In the genomic region with DNA sequence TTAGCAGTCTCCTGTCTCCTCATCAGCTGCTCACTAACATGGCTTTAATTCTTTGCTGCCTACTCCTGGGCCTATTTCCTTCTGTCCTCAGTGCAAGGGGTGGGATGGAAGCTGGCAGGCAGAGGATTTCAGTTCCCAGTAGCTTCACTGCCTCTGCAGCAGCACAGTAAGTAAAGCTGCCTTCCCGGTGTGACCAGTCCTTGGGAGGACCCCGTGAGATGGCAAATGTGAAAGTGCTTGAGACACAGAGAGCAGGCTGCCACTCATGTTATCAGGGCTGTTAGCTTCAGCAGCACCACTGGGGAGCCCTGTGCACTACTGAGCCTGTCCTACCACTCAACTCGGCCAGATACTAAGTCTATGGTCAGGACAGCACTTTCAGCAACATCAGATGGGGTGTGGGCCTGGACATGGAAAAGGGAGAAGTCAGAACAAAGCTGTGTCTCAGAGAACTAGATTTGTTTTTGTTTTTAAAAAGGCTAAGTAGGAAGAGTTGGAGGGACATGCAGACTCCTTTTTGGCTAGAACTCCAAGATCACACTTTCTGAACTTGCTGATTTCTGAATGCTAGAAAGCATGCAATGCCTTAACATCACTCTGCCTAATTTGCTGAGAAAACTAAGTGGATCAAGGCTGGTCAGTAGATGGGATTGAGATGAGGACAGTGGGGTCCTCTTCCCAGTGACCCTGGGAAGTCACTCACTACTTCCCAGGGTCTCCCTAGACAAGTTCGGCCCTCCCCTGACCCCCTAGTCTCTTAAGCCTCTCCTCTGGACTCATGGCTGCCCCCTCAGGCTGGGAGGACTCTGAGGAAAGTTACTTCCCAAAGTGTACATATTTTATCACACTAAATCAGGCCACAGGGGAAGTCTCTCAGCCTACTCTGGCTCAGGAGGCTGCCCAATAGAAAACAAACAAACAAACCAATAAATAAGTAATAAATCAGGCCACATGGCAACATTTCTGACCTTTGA, we compare ENCODE assay signal across 8 cellular contexts. TPM values are rescaled to one million over a fixed set of nuclear protein-coding genes. Genes with fewer than 3 reads are reported as not detected.
A peak's percentile ranks its signal among the peaks of the same experiment; 100 is the strongest.
DNase-seq lines count a peak whose midpoint lies in the region; ATAC-seq and TF ChIP-seq lines count a peak whose summit lies in the region.

No MANE protein-coding gene starts in this region.

- H3K4me1 Mint-ChIP-seq in activated naive CD4-positive, alpha-beta T cell treated with anti-CD3 and anti-CD28 coated beads, Interleukin-2, amount 10 ng/mL, durations not matched to agents 7 days and 5 days, result peaks cover 28% of the 10 kb centered on the region

- CTCF ChIA-PET in AG04450 (lab: Charles Lee), result interaction anchor here (0.6 to 1.5 kb wide), 3 partner anchors 12 to 65 kb away, joined by 3 to 8 read pairs (median 3); partner anchors contain the start of gene LRRC59
- CTCF ChIA-PET in activated naive CD4-positive, alpha-beta T cell treated with anti-CD3 and anti-CD28 coated beads, Interleukin-2, amount 10 ng/mL, durations not matched to agents 7 days and 5 days (lab: Charles Lee), result interaction anchor here (2.2 to 2.4 kb wide), 2 partner anchors 30 to 51 kb away, joined by 14 to 15 read pairs; partner anchors contain the start of genes LRRC59 and RSAD1

- peak; percentile 9 for TF ChIP-seq POLR2A in GM19099 (IDR thresholded peaks at IDR 0.05; ENCODE audit: extremely low read depth, insufficient read length, low read depth)

- no peaks in the 10 kb centered on the region for H3K36me3 ChIP-seq in psoas muscle (ENCODE audit: insufficient read depth in 1 of 2, low read depth in 1 of 2)

- H3K9me3 Mint-ChIP-seq in activated naive CD4-positive, alpha-beta T cell treated with anti-CD3 and anti-CD28 coated beads, Interleukin-2, amount 10 ng/mL, durations not matched to agents 7 days and 5 days, result no peaks in the 10 kb centered on the region

- peaks cover 40% of the 10 kb centered on the region for H3K4me1 ChIP-seq in psoas muscle

- no peak for TF ChIP-seq CTCF in AG04450 (IDR thresholded peaks at IDR 0.05; ENCODE audit: low read depth, low read length)
- TF ChIP-seq CTCF in psoas muscle (IDR thresholded peaks at IDR 0.05), result no peak

- H3K27me3 ChIP-seq in AG04450 (ENCODE audit: control insufficient read depth, insufficient read depth, low read length) (no peaks in the 10 kb centered on the region), psoas muscle (ENCODE audit: insufficient read depth in 3 of 3, low read length in 2 of 3) (no peaks in the 10 kb centered on the region)

- peaks cover 1% of the 10 kb centered on the region for H3K36me3 Mint-ChIP-seq in activated naive CD4-positive, alpha-beta T cell treated with anti-CD3 and anti-CD28 coated beads, Interleukin-2, amount 10 ng/mL, durations not matched to agents 7 days and 5 days

- ATAC-seq in left cardiac atrium (peak; percentile 39 to 62), psoas muscle (peak; percentile 20 to 55 (median 44)), GM19452 (IDR thresholded peaks at IDR 0.05; ENCODE audit: unreplicated experiment) (no peak)

- DNase-seq in AG04450 (ENCODE audit: low read depth, low spot score), result no peak
- DNase-seq in NCI-H69 (lab: John Stamatoyannopoulos, UW), result peak; percentile 59
- peak; percentile 47 for DNase-seq in activated naive CD4-positive, alpha-beta T cell treated with anti-CD3 and anti-CD28 coated beads, Interleukin-2, amount 10 ng/mL, durations not matched to agents 7 days and 5 days
- peak; percentile 35 for DNase-seq in left cardiac atrium
- DNase-seq in psoas muscle, result peak in 1 of 2 donors; percentile 27
- DNase-seq in NCI-H2227 treated with DMSO at 0.1 percent for 48 hours (lab: John Stamatoyannopoulos, UW), result no peak

- H3K27ac ChIP-seq in AG04450 (ENCODE audit: low read depth, low read length), result peak overlapping the region; percentile 68
- H3K27ac ChIP-seq in psoas muscle, result peak overlapping the region; percentile 83

- peak overlapping the region; percentile 78 for H3K4me3 Mint-ChIP-seq in activated naive CD4-positive, alpha-beta T cell treated with anti-CD3 and anti-CD28 coated beads, Interleukin-2, amount 10 ng/mL, durations not matched to agents 7 days and 5 days

- H3K4me3 ChIP-seq in AG04450 (ENCODE audit: low read depth, low read length) (peak overlapping the region; percentile 73), psoas muscle (peak overlapping the region; percentile 86)

- no peaks in the 10 kb centered on the region for H3K27me3 Mint-ChIP-seq in activated naive CD4-positive, alpha-beta T cell treated with anti-CD3 and anti-CD28 coated beads, Interleukin-2, amount 10 ng/mL, durations not matched to agents 7 days and 5 days

- 13 to 21% (median 20%) methylated on average over 4 of the region's 4 CpGs for WGBS in psoas muscle, 3 donors

- POLR2A ChIA-PET in AG04450 (lab: Yijun Ruan, JAX), result interaction anchor here (0.9 to 1.8 kb wide), 5 partner anchors 11 to 138 kb away, joined by 3 to 13 read pairs (median 3); partner anchors contain the start of gene LRRC59

- H3K27ac Mint-ChIP-seq in activated naive CD4-positive, alpha-beta T cell treated with anti-CD3 and anti-CD28 coated beads, Interleukin-2, amount 10 ng/mL, durations not matched to agents 7 days and 5 days, result peak overlapping the region; percentile 82

- H3K9me3 ChIP-seq in AG04450 (ENCODE audit: control insufficient read depth, insufficient read depth, low read length) (no peaks in the 10 kb centered on the region; the same call in 1 of the 2 replicates), psoas muscle (no peaks in the 10 kb centered on the region)

- intact Hi-C loops in left cardiac atrium (cut with DNase I) (loop anchor here in 1 of 2 donors (5.0 kb wide), 1 partner anchor 50 kb away; the partner anchor contains the start of gene RSAD1), psoas muscle (cut with DNase I) (loop anchor here in 1 of 2 donors (5.0 kb wide), 1 partner anchor 45 kb away; no protein-coding TSS in a partner anchor)

RNA-seq across cellular contexts. Expression of gene ACSF2, which starts 1.1 kb away (rescaled TPM):
- 42.5 and 52.1 TPM in 2 replicates for polyA plus RNA-seq in AG04450 (2011; rRNA removed)
- 54.1 and 55.0 TPM in 2 replicates for polyA minus RNA-seq in AG04450 (2011; rRNA and poly(A)+ RNA removed)
- 10 to 100 TPM; 64.8 to 66.4 TPM for total RNA-seq in left cardiac atrium
- 10 to 100 TPM; 14.4 to 72.3 (median 44.7) TPM for total RNA-seq in psoas muscle
- polyA plus RNA-seq in psoas muscle, result 10 to 100 TPM; 17.0 to 69.7 (median 19.6) TPM

RNA-seq across cellular contexts. Expression of gene LRRC59, which starts 29.8 kb away (rescaled TPM):
- 143 and 145 TPM in 2 replicates for polyA plus RNA-seq in AG04450 (2011; rRNA removed)
- 132 and 146 TPM in 2 replicates for polyA minus RNA-seq in AG04450 (2011; rRNA and poly(A)+ RNA removed)
- total RNA-seq in left cardiac atrium, result 10 to 100 TPM; 35.3 to 70.5 TPM
- 10 to 100 TPM; 15.9 to 53.9 (median 44.7) TPM for total RNA-seq in psoas muscle
- 100 to 1,000 TPM in 1 of 3 donors, 10 to 100 TPM in 2; 40.8 to 122 (median 90.2) TPM for polyA plus RNA-seq in psoas muscle

RNA-seq across cellular contexts. Expression of gene CHAD, which starts 41.6 kb away (rescaled TPM):
- polyA plus RNA-seq in AG04450 (2011; rRNA removed) (not detected in 2 replicates), psoas muscle (under 1 TPM in 2 of 3 donors, not detected in 1; 0.09 to 0.42 TPM)
- not detected in 2 replicates for polyA minus RNA-seq in AG04450 (2011; rRNA and poly(A)+ RNA removed)
- total RNA-seq in left cardiac atrium (1 to 10 TPM in 1 of 2 donors, under 1 TPM in 1; 0.37 to 1.1 TPM), psoas muscle (under 1 TPM in 3 of 4 donors, not detected in 1; 0.32 to 0.76 (median 0.44) TPM)

RNA-seq across cellular contexts. Expression of gene RSAD1, which starts 51.6 kb away (rescaled TPM):
- polyA plus RNA-seq in AG04450 (2011; rRNA removed), result 15.5 and 17.5 TPM in 2 replicates
- 9.8 and 15.9 TPM in 2 replicates for polyA minus RNA-seq in AG04450 (2011; rRNA and poly(A)+ RNA removed)
- total RNA-seq in left cardiac atrium, result 10 to 100 TPM; 31.6 to 38.8 TPM
- total RNA-seq in psoas muscle, result 10 to 100 TPM; 44.1 to 60.4 (median 50.0) TPM
- polyA plus RNA-seq in psoas muscle, result 10 to 100 TPM; 34.3 to 63.2 (median 52.4) TPM

RNA-seq across cellular contexts. Expression of gene EME1, which starts 54.1 kb away (rescaled TPM):
- polyA plus RNA-seq in AG04450 (2011; rRNA removed) (2.2 and 2.5 TPM in 2 replicates), psoas muscle (under 1 TPM; 0.06 to 0.39 (median 0.29) TPM)
- polyA minus RNA-seq in AG04450 (2011; rRNA and poly(A)+ RNA removed), result 2.4 and 3.6 TPM in 2 replicates
- total RNA-seq in left cardiac atrium (1 to 10 TPM in 1 of 2 donors, under 1 TPM in 1; 0.24 to 1.3 TPM), psoas muscle (under 1 TPM in 2 of 4 donors, not detected in 2; 0.15 to 0.32 TPM)

Comparison
In these comparisons a context has a peak if more than half of its experiments do, and no peak if none do; other contexts are left out.
1. DNase-seq: peak in NCI-H69 (single experiment), activated naive CD4-positive, alpha-beta T cell treated with anti-CD3 and anti-CD28 coated beads, Interleukin-2, amount 10 ng/mL, durations not matched to agents 7 days and 5 days (single experiment) and left cardiac atrium (single experiment); none in AG04450 (single experiment) and NCI-H2227 treated with DMSO at 0.1 percent for 48 hours (single experiment).